ENCODE assay signal across 1 cellular context in genomic region chr1:60924964-60925798, GRCh38.
A peak's percentile ranks its signal among the peaks of the same experiment; 100 is the strongest.
TF ChIP-seq lines count a peak whose summit lies in the region.

No MANE protein-coding gene starts in this region.

TF ChIP-seq in K562, 482 proteins besides CTCF, POLR2A, EP300 and RAD21 (continued from another document):
- TF ChIP-seq STAT5A (IDR thresholded peaks at IDR 0.05; ENCODE audit: borderline replicate concordance, low read length), result no peak
- TF ChIP-seq ZBTB7A (IDR thresholded peaks at IDR 0.05; ENCODE audit: borderline replicate concordance, control insufficient read depth, low read depth, low read length), result no peak
- no peak for TF ChIP-seq ZBTB5 (IDR thresholded peaks at IDR 0.05)
- no peak for TF ChIP-seq ZNF347 (CRISPR knock-in tag; IDR thresholded peaks at IDR 0.05; ENCODE audit: low read depth)
- TF ChIP-seq KHSRP (IDR thresholded peaks at IDR 0.05), result no peak
- no peak for TF ChIP-seq CBFB (CRISPR knock-in tag; IDR thresholded peaks at IDR 0.05)
- peak; percentile 10; the same call in 1 of the 2 replicates for TF ChIP-seq GATAD2B (IDR thresholded peaks at IDR 0.05; ENCODE audit: borderline replicate concordance)
- TF ChIP-seq, protein P1, sequence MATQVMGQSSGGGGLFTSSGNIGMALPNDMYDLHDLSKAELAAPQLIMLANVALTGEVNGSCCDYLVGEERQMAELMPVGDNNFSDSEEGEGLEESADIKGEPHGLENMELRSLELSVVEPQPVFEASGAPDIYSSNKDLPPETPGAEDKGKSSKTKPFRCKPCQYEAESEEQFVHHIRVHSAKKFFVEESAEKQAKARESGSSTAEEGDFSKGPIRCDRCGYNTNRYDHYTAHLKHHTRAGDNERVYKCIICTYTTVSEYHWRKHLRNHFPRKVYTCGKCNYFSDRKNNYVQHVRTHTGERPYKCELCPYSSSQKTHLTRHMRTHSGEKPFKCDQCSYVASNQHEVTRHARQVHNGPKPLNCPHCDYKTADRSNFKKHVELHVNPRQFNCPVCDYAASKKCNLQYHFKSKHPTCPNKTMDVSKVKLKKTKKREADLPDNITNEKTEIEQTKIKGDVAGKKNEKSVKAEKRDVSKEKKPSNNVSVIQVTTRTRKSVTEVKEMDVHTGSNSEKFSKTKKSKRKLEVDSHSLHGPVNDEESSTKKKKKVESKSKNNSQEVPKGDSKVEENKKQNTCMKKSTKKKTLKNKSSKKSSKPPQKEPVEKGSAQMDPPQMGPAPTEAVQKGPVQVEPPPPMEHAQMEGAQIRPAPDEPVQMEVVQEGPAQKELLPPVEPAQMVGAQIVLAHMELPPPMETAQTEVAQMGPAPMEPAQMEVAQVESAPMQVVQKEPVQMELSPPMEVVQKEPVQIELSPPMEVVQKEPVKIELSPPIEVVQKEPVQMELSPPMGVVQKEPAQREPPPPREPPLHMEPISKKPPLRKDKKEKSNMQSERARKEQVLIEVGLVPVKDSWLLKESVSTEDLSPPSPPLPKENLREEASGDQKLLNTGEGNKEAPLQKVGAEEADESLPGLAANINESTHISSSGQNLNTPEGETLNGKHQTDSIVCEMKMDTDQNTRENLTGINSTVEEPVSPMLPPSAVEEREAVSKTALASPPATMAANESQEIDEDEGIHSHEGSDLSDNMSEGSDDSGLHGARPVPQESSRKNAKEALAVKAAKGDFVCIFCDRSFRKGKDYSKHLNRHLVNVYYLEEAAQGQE (CRISPR knock-in tag; IDR thresholded peaks at IDR 0.05; ENCODE audit: low read depth), result no peak
- no peak for TF ChIP-seq ELF2 (CRISPR knock-in tag; IDR thresholded peaks at IDR 0.05)
- TF ChIP-seq THRA (IDR thresholded peaks at IDR 0.05), result no peak
- TF ChIP-seq SIX5 (IDR thresholded peaks at IDR 0.05; ENCODE audit: borderline replicate concordance in 1 of 2, insufficient read depth in 1 of 2, low read depth in 1 of 2, low read length in 2 of 2), result no peak
- TF ChIP-seq CREM (IDR thresholded peaks at IDR 0.05; ENCODE audit: low read depth), result no peak
- peak in 1 of 3 experiments; percentile 8 for TF ChIP-seq YY1 (IDR thresholded peaks at IDR 0.05; ENCODE audit: borderline replicate concordance in 1 of 3, control insufficient read depth in 1 of 3, extremely low read depth in 1 of 3, insufficient read depth in 3 of 3, insufficient read length in 1 of 3, insufficient replicate concordance in 2 of 3, low read depth in 1 of 3, low read length in 2 of 3)
- TF ChIP-seq ZBTB8A (IDR thresholded peaks at IDR 0.05; ENCODE audit: partially characterized antibody), result no peak
- no peak for TF ChIP-seq HLTF (IDR thresholded peaks at IDR 0.05)
- TF ChIP-seq SOX6 (IDR thresholded peaks at IDR 0.05), result no peak
- peak; percentile 40 for TF ChIP-seq C11orf30 (IDR thresholded peaks at IDR 0.05; ENCODE audit: low read depth)
- peak; percentile 40; the same call in 1 of the 2 replicates for TF ChIP-seq JUND (IDR thresholded peaks at IDR 0.05; ENCODE audit: borderline replicate concordance, low read depth, low read length)
- TF ChIP-seq JUND (tag; IDR thresholded peaks at IDR 0.05; ENCODE audit: borderline replicate concordance, low read depth, low read length), result no peak; the same call in 2 of the 3 replicates
- TF ChIP-seq MNT (conservative IDR thresholded peaks at IDR 0.05), result no peak
- peak; percentile 53; the same call in 1 of the 2 replicates for TF ChIP-seq SMARCA4 (IDR thresholded peaks at IDR 0.05)
- no peak for TF ChIP-seq STAG1 (CRISPR knock-in tag; IDR thresholded peaks at IDR 0.05; ENCODE audit: borderline replicate concordance)
- no peak for TF ChIP-seq MBD2 (IDR thresholded peaks at IDR 0.05; ENCODE audit: borderline replicate concordance, low read depth)
- TF ChIP-seq FOXK2 (conservative IDR thresholded peaks at IDR 0.05 in 1 of 2, IDR thresholded peaks at IDR 0.05 in 1 of 2; ENCODE audit: low read depth in 2 of 2), result no peak
- TF ChIP-seq SRSF9 (IDR thresholded peaks at IDR 0.05; ENCODE audit: borderline replicate concordance, low read depth, low read length), result no peak
- peak; percentile 58; the same call in 1 of the 2 replicates for TF ChIP-seq SMARCE1 (IDR thresholded peaks at IDR 0.05)
- TF ChIP-seq LCOR (CRISPR knock-in tag; IDR thresholded peaks at IDR 0.05), result no peak
- TF ChIP-seq KLF16 (IDR thresholded peaks at IDR 0.05), result peak; percentile 3; the same call in 1 of the 2 replicates
- no peak for TF ChIP-seq ZBTB26 (CRISPR knock-in tag; IDR thresholded peaks at IDR 0.05)
- TF ChIP-seq TAF1 (IDR thresholded peaks at IDR 0.05; ENCODE audit: control insufficient read depth, extremely low read depth, insufficient read depth, low read length, severe bottlenecking), result no peak
- TF ChIP-seq FOXM1 (IDR thresholded peaks at IDR 0.05; ENCODE audit: low read depth), result peak; percentile 40; the same call in 1 of the 2 replicates
- no peak for TF ChIP-seq FOXM1 (CRISPR knock-in tag; IDR thresholded peaks at IDR 0.05; ENCODE audit: low read depth)
- no peak for TF ChIP-seq JUN (IDR thresholded peaks at IDR 0.05; ENCODE audit: borderline replicate concordance, low read depth, low read length)
- TF ChIP-seq JUN (CRISPR knock-in tag; IDR thresholded peaks at IDR 0.05; ENCODE audit: borderline replicate concordance), result no peak
- TF ChIP-seq, protein P2, sequence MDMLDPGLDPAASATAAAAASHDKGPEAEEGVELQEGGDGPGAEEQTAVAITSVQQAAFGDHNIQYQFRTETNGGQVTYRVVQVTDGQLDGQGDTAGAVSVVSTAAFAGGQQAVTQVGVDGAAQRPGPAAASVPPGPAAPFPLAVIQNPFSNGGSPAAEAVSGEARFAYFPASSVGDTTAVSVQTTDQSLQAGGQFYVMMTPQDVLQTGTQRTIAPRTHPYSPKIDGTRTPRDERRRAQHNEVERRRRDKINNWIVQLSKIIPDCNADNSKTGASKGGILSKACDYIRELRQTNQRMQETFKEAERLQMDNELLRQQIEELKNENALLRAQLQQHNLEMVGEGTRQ (CRISPR knock-in tag; IDR thresholded peaks at IDR 0.05), result no peak
- TF ChIP-seq SLC30A9 (CRISPR knock-in tag; IDR thresholded peaks at IDR 0.05), result no peak
- no peak for TF ChIP-seq BRD9 (IDR thresholded peaks at IDR 0.05; ENCODE audit: low read depth, partially characterized antibody)
- no peak for TF ChIP-seq RBM14 (IDR thresholded peaks at IDR 0.05; ENCODE audit: borderline replicate concordance, insufficient read depth, low read depth, low read length)
- no peak for TF ChIP-seq COPS2 (conservative IDR thresholded peaks at IDR 0.05)
- no peak for TF ChIP-seq RBM34 (IDR thresholded peaks at IDR 0.05; ENCODE audit: borderline replicate concordance, insufficient read depth, low read length)
- TF ChIP-seq ZBTB11 (CRISPR knock-in tag; IDR thresholded peaks at IDR 0.05), result no peak
- TF ChIP-seq, protein P3, sequence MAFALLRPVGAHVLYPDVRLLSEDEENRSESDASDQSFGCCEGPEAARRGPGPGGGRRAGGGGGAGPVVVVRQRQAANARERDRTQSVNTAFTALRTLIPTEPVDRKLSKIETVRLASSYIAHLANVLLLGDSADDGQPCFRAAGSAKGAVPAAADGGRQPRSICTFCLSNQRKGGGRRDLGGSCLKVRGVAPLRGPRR (CRISPR knock-in tag; IDR thresholded peaks at IDR 0.05), result no peak
- no peak for TF ChIP-seq POLR2G (IDR thresholded peaks at IDR 0.05; ENCODE audit: low read depth, low read length)
- TF ChIP-seq NFIC (IDR thresholded peaks at IDR 0.05), result peak; percentile 96
- TF ChIP-seq DPF2 (IDR thresholded peaks at IDR 0.05), result peak; percentile 80
- TF ChIP-seq TOE1 (IDR thresholded peaks at IDR 0.05; ENCODE audit: borderline replicate concordance), result no peak
- no peak for TF ChIP-seq TOE1 (CRISPR knock-in tag; IDR thresholded peaks at IDR 0.05; ENCODE audit: borderline replicate concordance, low read depth)
- no peak for TF ChIP-seq ZNF408 (CRISPR knock-in tag; IDR thresholded peaks at IDR 0.05; ENCODE audit: low read depth)
- no peak for TF ChIP-seq IFI16 (CRISPR knock-in tag; IDR thresholded peaks at IDR 0.05)
- no peak for TF ChIP-seq ZNF75A (CRISPR knock-in tag; IDR thresholded peaks at IDR 0.05)
- TF ChIP-seq BACH1 (tag; IDR thresholded peaks at IDR 0.05), result no peak
- no peak for TF ChIP-seq PPARD (CRISPR knock-in tag; IDR thresholded peaks at IDR 0.05)
- TF ChIP-seq, protein P4, sequence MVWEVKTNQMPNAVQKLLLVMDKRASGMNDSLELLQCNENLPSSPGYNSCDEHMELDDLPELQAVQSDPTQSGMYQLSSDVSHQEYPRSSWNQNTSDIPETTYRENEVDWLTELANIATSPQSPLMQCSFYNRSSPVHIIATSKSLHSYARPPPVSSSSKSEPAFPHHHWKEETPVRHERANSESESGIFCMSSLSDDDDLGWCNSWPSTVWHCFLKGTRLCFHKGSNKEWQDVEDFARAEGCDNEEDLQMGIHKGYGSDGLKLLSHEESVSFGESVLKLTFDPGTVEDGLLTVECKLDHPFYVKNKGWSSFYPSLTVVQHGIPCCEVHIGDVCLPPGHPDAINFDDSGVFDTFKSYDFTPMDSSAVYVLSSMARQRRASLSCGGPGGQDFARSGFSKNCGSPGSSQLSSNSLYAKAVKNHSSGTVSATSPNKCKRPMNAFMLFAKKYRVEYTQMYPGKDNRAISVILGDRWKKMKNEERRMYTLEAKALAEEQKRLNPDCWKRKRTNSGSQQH (CRISPR knock-in tag; IDR thresholded peaks at IDR 0.05), result no peak
- no peak for TF ChIP-seq NONO (IDR thresholded peaks at IDR 0.05; ENCODE audit: low read depth in 2 of 2, low read length in 1 of 2)
